ENCODE assay signal across 8 cellular contexts in genomic region chr9:89597711-89598707, GRCh38. TPM values are rescaled to one million over a fixed set of nuclear protein-coding genes. Genes with fewer than 3 reads are reported as not detected.
A peak's percentile ranks its signal among the peaks of the same experiment; 100 is the strongest.
DNase-seq lines count a peak whose midpoint lies in the region; ATAC-seq, FAIRE-seq and TF ChIP-seq lines count a peak whose summit lies in the region.

No MANE protein-coding gene starts in this region.

- H3K27ac Mint-ChIP-seq in activated CD4-positive, alpha-beta memory T cell treated with anti-CD3 and anti-CD28 coated beads, Interleukin-2, amount 10 ng/mL, durations not matched to agents 7 days and 5 days, result no peak overlapping the region

- H3K9me3 ChIP-seq in thyroid gland, result no peaks in the 10 kb centered on the region

- intact Hi-C loops in thyroid gland (cut with DNase I), result loop anchor here (10.0 kb wide), 1 partner anchor 1267 kb away; no protein-coding TSS in a partner anchor

- peaks cover under 1% of the 10 kb centered on the region for H3K4me1 Mint-ChIP-seq in activated CD4-positive, alpha-beta memory T cell treated with anti-CD3 and anti-CD28 coated beads, Interleukin-2, amount 10 ng/mL, durations not matched to agents 7 days and 5 days

- no peak for TF ChIP-seq POLR2A in thyroid gland (IDR thresholded peaks at IDR 0.05)

- no peaks in the 10 kb centered on the region for H3K36me3 Mint-ChIP-seq in activated CD4-positive, alpha-beta memory T cell treated with anti-CD3 and anti-CD28 coated beads, Interleukin-2, amount 10 ng/mL, durations not matched to agents 7 days and 5 days (ENCODE audit: low read depth)

- peak; percentile 73 for DNase-seq in GM12865 (ENCODE audit: low read depth)
- peak; percentile 38 for DNase-seq in NCI-H2171 (lab: John Stamatoyannopoulos, UW)
- DNase-seq in activated CD4-positive, alpha-beta memory T cell treated with anti-CD3 and anti-CD28 coated beads, Interleukin-2, amount 10 ng/mL, durations not matched to agents 7 days and 5 days, result peak; percentile 70
- peak; percentile 62 for DNase-seq in epithelial cell of esophagus (ENCODE audit: low read depth)
- peak; percentile 61 for DNase-seq in midbrain (lab: John Stamatoyannopoulos, UW)
- DNase-seq in thyroid gland, result peak; percentile 61 to 63

- no peaks in the 10 kb centered on the region for H3K27me3 ChIP-seq in thyroid gland

- H3K27me3 Mint-ChIP-seq in activated CD4-positive, alpha-beta memory T cell treated with anti-CD3 and anti-CD28 coated beads, Interleukin-2, amount 10 ng/mL, durations not matched to agents 7 days and 5 days, result peaks cover 36% of the 10 kb centered on the region

- no peaks in the 10 kb centered on the region for H3K9me3 Mint-ChIP-seq in activated CD4-positive, alpha-beta memory T cell treated with anti-CD3 and anti-CD28 coated beads, Interleukin-2, amount 10 ng/mL, durations not matched to agents 7 days and 5 days

- TF ChIP-seq CTCF in GM12865 (IDR thresholded peaks at IDR 0.05; ENCODE audit: insufficient read depth, low read depth, low read length, missing control alignments) (peak; percentile 81), epithelial cell of esophagus (IDR thresholded peaks at IDR 0.05; ENCODE audit: insufficient read depth, low read depth, low read length, missing control alignments) (peak; percentile 92), thyroid gland (IDR thresholded peaks at IDR 0.05) (peak; percentile 34 to 91 (median 86))

- no peaks in the 10 kb centered on the region for H3K36me3 ChIP-seq in thyroid gland

- H3K4me3 ChIP-seq in GM12865 (ENCODE audit: low read depth, low read length) (no peak overlapping the region), epithelial cell of esophagus (ENCODE audit: low read length) (no peak overlapping the region), thyroid gland (replicated peaks in 1 of 3) (no peak overlapping the region)

- ATAC-seq in HG02870 (IDR thresholded peaks at IDR 0.05; ENCODE audit: unreplicated experiment), result no peak

- H3K4me1 ChIP-seq in thyroid gland, result no peaks in the 10 kb centered on the region

- 40 to 46% methylated on average over 4 to 9 of the region's 9 CpGs for WGBS in thyroid gland, 2 donors

- H3K27ac ChIP-seq in thyroid gland, result no peak overlapping the region

- POLR2A ChIA-PET in activated CD4-positive, alpha-beta memory T cell treated with anti-CD3 and anti-CD28 coated beads, Interleukin-2, amount 10 ng/mL, durations not matched to agents 7 days and 5 days (lab: Charles Lee), result interaction anchor here (0.7 kb wide), 1 partner anchor 499 kb away, joined by 3 read pairs; no protein-coding TSS in a partner anchor

- H3K4me3 Mint-ChIP-seq in activated CD4-positive, alpha-beta memory T cell treated with anti-CD3 and anti-CD28 coated beads, Interleukin-2, amount 10 ng/mL, durations not matched to agents 7 days and 5 days, result no peak overlapping the region

- CTCF ChIA-PET in activated CD4-positive, alpha-beta memory T cell treated with anti-CD3 and anti-CD28 coated beads, Interleukin-2, amount 10 ng/mL, durations not matched to agents 7 days and 5 days (lab: Charles Lee), result interaction anchor here (0.6 to 11.9 kb wide), 48 partner anchors 8 to 1271 kb away, joined by 3 to 235 read pairs (median 4); partner anchors contain the start of gene SECISBP2

- FAIRE-seq in A204.1 (lab: Jason Lieb, UNC), result peak; percentile 19

RNA-seq across cellular contexts. Expression of gene GADD45G, which starts 6.8 kb away (rescaled TPM):
- 10 to 100 TPM; 40.0 to 40.4 TPM for total RNA-seq in activated CD4-positive, alpha-beta memory T cell treated with anti-CD3 and anti-CD28 coated beads, Interleukin-2, amount 10 ng/mL, durations not matched to agents 7 days and 5 days
- 10 to 100 TPM in 3 of 4 donors, 1 to 10 TPM in 1; 8.3 to 27.2 (median 14.4) TPM for total RNA-seq in thyroid gland
